ENCODE assay signal across 27 cellular contexts in genomic region chr12:40436564-40436963, GRCh38.
"Had no signal": no experiment of that assay in that cellular context is flagged by ENCODE, and none has a peak within 500 bp of the region (broad histone marks: within the 10 kb centered on the region; RNA-seq: fewer than 3 reads in every experiment).

No MANE protein-coding gene starts in this region.

- H3K9me3 Mint-ChIP-seq: activated naive CD4-positive, alpha-beta T cell treated with anti-CD3 and anti-CD28 coated beads for 36 hours; activated naive CD8-positive, alpha-beta T cell treated with anti-CD3 and anti-CD28 coated beads for 36 hours; brain; nephron had no signal

- H3K4me1 ChIP-seq: adrenal gland, ascending aorta, colonic mucosa, gastroesophageal sphincter, right lobe of liver, testis, transverse colon had no signal

- DNase-seq: activated CD4-positive, alpha-beta T cell treated with anti-CD3 and anti-CD28 coated beads for 4 hours; activated CD4-positive, alpha-beta T cell treated with anti-CD3 and anti-CD28 coated beads, Interleukin-2, amount 50 U/mL, for 4 hours; activated effector memory CD4-positive, alpha-beta T cell treated with Interleukin-2 at 50 U/mL for 16 hours; activated naive CD4-positive, alpha-beta T cell treated with anti-CD3 and anti-CD28 coated beads for 36 hours; activated naive CD8-positive, alpha-beta T cell treated with anti-CD3 and anti-CD28 coated beads for 36 hours; activated T-cell treated with anti-CD3 and anti-CD28 coated beads for 4 hours; adrenal gland; cerebellar nuclear complex; colonic mucosa; effector memory CD4-positive, alpha-beta T cell; erythroblast; left colon; mammary epithelial cell; right lobe of liver; stimulated activated CD4-positive, alpha-beta T cell treated with anti-CD3 and anti-CD28 coated beads, Interleukin-2, amount 100 ng/mL, for 48 hours; stimulated activated naive CD8-positive, alpha-beta T cell treated with anti-CD3 and anti-CD28 coated beads, Interleukin-15, Interleukin-2, amounts not matched to agents 100 U/mL and 50 U/mL, for 24 hours; testis; transverse colon had no signal

- H3K27ac ChIP-seq: adrenal gland, ascending aorta, cardiac muscle cell, colonic mucosa, gastroesophageal sphincter, hepatocyte, right lobe of liver, testis, transverse colon, VCaP had no signal

- H3K4me3 ChIP-seq: adrenal gland, ascending aorta, cardiac muscle cell, colonic mucosa, gastroesophageal sphincter, hepatocyte, right lobe of liver, testis, transverse colon had no signal

- H3K4me1 Mint-ChIP-seq: activated naive CD8-positive, alpha-beta T cell treated with anti-CD3 and anti-CD28 coated beads for 36 hours; brain; nephron had no signal

- H3K36me3 ChIP-seq: adrenal gland, ascending aorta, cardiac muscle cell, colonic mucosa, gastroesophageal sphincter, right lobe of liver, transverse colon had no signal

- H3K4me3 Mint-ChIP-seq: activated naive CD4-positive, alpha-beta T cell treated with anti-CD3 and anti-CD28 coated beads for 36 hours; activated naive CD8-positive, alpha-beta T cell treated with anti-CD3 and anti-CD28 coated beads for 36 hours; brain; nephron had no signal

- H3K27me3 ChIP-seq: adrenal gland, ascending aorta, cardiac muscle cell, colonic mucosa, gastroesophageal sphincter, hepatocyte, right lobe of liver, testis, transverse colon had no signal

- H3K9me3 ChIP-seq: adrenal gland, ascending aorta, colonic mucosa, gastroesophageal sphincter, right lobe of liver, testis, transverse colon had no signal

- H3K27me3 Mint-ChIP-seq: activated naive CD8-positive, alpha-beta T cell treated with anti-CD3 and anti-CD28 coated beads for 36 hours; brain had no signal

- H3K27ac Mint-ChIP-seq: activated naive CD4-positive, alpha-beta T cell treated with anti-CD3 and anti-CD28 coated beads for 36 hours; activated naive CD8-positive, alpha-beta T cell treated with anti-CD3 and anti-CD28 coated beads for 36 hours; brain; nephron had no signal

- FAIRE-seq: keratinocyte, TTC549 had no signal

- ATAC-seq: gastroesophageal sphincter; left colon; right lobe of liver; stimulated activated naive CD8-positive, alpha-beta T cell treated with anti-CD3 and anti-CD28 coated beads, Interleukin-15, Interleukin-2, amounts not matched to agents 100 U/mL and 50 U/mL, for 24 hours had no signal

- H3K36me3 Mint-ChIP-seq: activated naive CD8-positive, alpha-beta T cell treated with anti-CD3 and anti-CD28 coated beads for 36 hours; brain had no signal
